1 cellular context compared by ENCODE assay signal in the genomic region with DNA sequence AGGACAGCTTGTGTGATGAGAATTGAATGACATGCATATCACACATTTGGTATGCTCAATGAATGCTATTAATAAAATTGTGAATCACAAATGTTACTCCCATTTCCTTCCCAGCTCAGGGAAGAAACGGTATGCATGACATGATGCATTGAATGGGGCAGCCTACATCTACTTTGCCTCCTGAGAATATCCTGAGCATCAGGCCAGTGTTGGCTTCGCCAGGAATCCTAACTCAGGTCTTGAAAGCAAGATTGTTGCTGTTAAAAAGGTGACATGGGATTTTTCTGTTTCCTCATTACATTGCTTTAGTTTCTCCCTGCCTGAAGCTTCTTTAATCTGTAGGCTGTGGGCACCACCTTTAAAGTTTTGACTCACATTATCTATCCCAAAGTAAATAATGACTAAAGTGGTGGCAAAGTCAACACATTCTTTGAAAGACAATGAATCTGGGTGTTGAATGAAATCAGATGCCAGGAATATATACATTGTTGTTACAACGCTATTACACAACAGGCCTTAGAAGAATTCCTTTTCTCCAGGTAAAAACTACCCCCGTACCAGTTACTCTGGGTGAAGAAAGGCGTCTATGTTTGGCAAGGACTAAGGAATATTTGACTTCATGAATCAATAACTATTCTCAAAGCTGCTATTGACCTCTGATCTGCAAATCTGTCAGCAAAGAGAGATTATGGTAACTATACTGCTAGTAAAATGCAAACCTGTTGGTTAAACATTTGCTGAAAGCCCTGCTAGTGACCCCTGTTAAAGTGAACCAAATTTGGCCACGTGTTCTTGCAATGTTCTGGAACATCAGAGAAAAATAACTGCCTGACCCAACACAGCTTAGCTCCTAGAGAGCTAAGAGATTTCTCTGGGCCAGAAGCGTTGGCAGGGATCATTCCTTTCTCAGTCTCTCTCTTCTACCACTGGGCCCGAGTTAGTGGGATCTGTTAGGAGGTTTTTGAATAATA.
TF ChIP-seq lines count a peak whose summit lies in the region.

No MANE protein-coding gene starts in this region.

TF ChIP-seq in HepG2, 621 proteins besides CTCF, POLR2A, EP300 and RAD21 (continued from another document and continues in another):
- TF ChIP-seq, protein P1, sequence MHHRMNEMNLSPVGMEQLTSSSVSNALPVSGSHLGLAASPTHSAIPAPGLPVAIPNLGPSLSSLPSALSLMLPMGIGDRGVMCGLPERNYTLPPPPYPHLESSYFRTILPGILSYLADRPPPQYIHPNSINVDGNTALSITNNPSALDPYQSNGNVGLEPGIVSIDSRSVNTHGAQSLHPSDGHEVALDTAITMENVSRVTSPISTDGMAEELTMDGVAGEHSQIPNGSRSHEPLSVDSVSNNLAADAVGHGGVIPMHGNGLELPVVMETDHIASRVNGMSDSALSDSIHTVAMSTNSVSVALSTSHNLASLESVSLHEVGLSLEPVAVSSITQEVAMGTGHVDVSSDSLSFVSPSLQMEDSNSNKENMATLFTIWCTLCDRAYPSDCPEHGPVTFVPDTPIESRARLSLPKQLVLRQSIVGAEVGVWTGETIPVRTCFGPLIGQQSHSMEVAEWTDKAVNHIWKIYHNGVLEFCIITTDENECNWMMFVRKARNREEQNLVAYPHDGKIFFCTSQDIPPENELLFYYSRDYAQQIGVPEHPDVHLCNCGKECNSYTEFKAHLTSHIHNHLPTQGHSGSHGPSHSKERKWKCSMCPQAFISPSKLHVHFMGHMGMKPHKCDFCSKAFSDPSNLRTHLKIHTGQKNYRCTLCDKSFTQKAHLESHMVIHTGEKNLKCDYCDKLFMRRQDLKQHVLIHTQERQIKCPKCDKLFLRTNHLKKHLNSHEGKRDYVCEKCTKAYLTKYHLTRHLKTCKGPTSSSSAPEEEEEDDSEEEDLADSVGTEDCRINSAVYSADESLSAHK (CRISPR knock-in tag; IDR thresholded peaks at IDR 0.05; ENCODE audit: borderline replicate concordance), result no peak
- peak; percentile 76; the same call in 1 of the 2 replicates for TF ChIP-seq ZNF510 (CRISPR knock-in tag; IDR thresholded peaks at IDR 0.05; ENCODE audit: low read depth)
- no peak for TF ChIP-seq ZNF674 (CRISPR knock-in tag; IDR thresholded peaks at IDR 0.05; ENCODE audit: low read depth)
- no peak for TF ChIP-seq ZNF30 (CRISPR knock-in tag; IDR thresholded peaks at IDR 0.05)
- TF ChIP-seq ZC3H4 (CRISPR knock-in tag; IDR thresholded peaks at IDR 0.05; ENCODE audit: borderline replicate concordance), result no peak
- peak; percentile 94; the same call in 1 of the 2 replicates for TF ChIP-seq SOX6 (IDR thresholded peaks at IDR 0.05)
- peak; percentile 100 for TF ChIP-seq SOX6 (CRISPR knock-in tag; IDR thresholded peaks at IDR 0.05)
- TF ChIP-seq ONECUT2 (CRISPR knock-in tag; IDR thresholded peaks at IDR 0.05), result peak; percentile 94
- TF ChIP-seq ZNF225 (CRISPR knock-in tag; IDR thresholded peaks at IDR 0.05), result no peak
- TF ChIP-seq TEAD2 (CRISPR knock-in tag; IDR thresholded peaks at IDR 0.05), result no peak
- peak; percentile 76 for TF ChIP-seq MEIS2 (CRISPR knock-in tag; IDR thresholded peaks at IDR 0.05)
- TF ChIP-seq PHF21A (CRISPR knock-in tag; IDR thresholded peaks at IDR 0.05), result peak; percentile 86
- TF ChIP-seq NFATC3 (CRISPR knock-in tag; IDR thresholded peaks at IDR 0.05), result no peak
- no peak for TF ChIP-seq HES4 (CRISPR knock-in tag; IDR thresholded peaks at IDR 0.05; ENCODE audit: borderline replicate concordance)
- 0 out of 2 replicates have a peak, but pooled peaks have one; percentile 69 for TF ChIP-seq ZNF335 (CRISPR knock-in tag; IDR thresholded peaks at IDR 0.05)
- peak; percentile 73; the same call in 1 of the 2 replicates for TF ChIP-seq ZNF34 (CRISPR knock-in tag; IDR thresholded peaks at IDR 0.05; ENCODE audit: borderline replicate concordance)
- TF ChIP-seq DMAP1 (CRISPR knock-in tag; IDR thresholded peaks at IDR 0.05), result peak; percentile 73
- TF ChIP-seq MAFK (conservative IDR thresholded peaks at IDR 0.05 in 1 of 2, IDR thresholded peaks at IDR 0.05 in 1 of 2; ENCODE audit: low read length in 2 of 2), result peak in 1 of 2 experiments; percentile 26; a peak in 1 of 4 replicates
- peak; percentile 73; the same call in 1 of the 2 replicates for TF ChIP-seq JUND (CRISPR knock-in tag; IDR thresholded peaks at IDR 0.05)
- TF ChIP-seq RBM39 (IDR thresholded peaks at IDR 0.05; ENCODE audit: low read depth, low read length, poor library complexity, severe bottlenecking), result no peak
- TF ChIP-seq, protein P2, sequence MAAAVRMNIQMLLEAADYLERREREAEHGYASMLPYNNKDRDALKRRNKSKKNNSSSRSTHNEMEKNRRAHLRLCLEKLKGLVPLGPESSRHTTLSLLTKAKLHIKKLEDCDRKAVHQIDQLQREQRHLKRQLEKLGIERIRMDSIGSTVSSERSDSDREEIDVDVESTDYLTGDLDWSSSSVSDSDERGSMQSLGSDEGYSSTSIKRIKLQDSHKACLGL (CRISPR knock-in tag; IDR thresholded peaks at IDR 0.05), result no peak
- TF ChIP-seq HDAC2 (CRISPR knock-in tag; IDR thresholded peaks at IDR 0.05), result peak; percentile 88
- no peak for TF ChIP-seq ZNF383 (CRISPR knock-in tag; IDR thresholded peaks at IDR 0.05; ENCODE audit: borderline replicate concordance)
- TF ChIP-seq FOXA3 (CRISPR knock-in tag; IDR thresholded peaks at IDR 0.05), result peak; percentile 95
- no peak for TF ChIP-seq ZNF17 (CRISPR knock-in tag; IDR thresholded peaks at IDR 0.05)
- TF ChIP-seq MEF2D (CRISPR knock-in tag; IDR thresholded peaks at IDR 0.05), result peak; percentile 80; the same call in 1 of the 2 replicates
- TF ChIP-seq, protein P3, sequence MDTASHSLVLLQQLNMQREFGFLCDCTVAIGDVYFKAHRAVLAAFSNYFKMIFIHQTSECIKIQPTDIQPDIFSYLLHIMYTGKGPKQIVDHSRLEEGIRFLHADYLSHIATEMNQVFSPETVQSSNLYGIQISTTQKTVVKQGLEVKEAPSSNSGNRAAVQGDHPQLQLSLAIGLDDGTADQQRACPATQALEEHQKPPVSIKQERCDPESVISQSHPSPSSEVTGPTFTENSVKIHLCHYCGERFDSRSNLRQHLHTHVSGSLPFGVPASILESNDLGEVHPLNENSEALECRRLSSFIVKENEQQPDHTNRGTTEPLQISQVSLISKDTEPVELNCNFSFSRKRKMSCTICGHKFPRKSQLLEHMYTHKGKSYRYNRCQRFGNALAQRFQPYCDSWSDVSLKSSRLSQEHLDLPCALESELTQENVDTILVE (CRISPR knock-in tag; IDR thresholded peaks at IDR 0.05), result peak; percentile 24; the same call in 1 of the 2 replicates
- TF ChIP-seq, protein P4, sequence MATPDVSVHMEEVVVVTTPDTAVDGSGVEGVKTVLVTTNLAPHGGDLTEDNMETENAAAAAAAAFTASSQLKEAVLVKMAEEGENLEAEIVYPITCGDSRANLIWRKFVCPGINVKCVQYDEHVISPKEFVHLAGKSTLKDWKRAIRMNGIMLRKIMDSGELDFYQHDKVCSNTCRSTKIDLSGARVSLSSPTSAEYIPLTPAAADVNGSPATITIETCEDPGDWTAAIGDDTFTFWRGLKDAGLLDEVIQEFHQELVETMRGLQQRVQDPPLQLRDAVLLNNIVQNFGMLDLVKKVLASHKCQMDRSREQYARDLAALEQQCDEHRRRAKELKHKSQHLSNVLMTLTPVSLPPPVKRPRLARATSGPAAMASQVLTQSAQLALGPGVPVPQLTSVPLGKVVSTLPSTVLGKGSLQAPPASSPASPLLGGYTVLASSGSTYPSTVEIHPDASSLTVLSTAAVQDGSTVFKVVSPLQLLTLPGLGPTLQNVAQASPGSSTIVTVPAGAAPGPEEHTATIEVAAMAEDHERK (CRISPR knock-in tag; IDR thresholded peaks at IDR 0.05; ENCODE audit: low read depth), result peak; percentile 49; the same call in 1 of the 2 replicates
- TF ChIP-seq, protein P5, sequence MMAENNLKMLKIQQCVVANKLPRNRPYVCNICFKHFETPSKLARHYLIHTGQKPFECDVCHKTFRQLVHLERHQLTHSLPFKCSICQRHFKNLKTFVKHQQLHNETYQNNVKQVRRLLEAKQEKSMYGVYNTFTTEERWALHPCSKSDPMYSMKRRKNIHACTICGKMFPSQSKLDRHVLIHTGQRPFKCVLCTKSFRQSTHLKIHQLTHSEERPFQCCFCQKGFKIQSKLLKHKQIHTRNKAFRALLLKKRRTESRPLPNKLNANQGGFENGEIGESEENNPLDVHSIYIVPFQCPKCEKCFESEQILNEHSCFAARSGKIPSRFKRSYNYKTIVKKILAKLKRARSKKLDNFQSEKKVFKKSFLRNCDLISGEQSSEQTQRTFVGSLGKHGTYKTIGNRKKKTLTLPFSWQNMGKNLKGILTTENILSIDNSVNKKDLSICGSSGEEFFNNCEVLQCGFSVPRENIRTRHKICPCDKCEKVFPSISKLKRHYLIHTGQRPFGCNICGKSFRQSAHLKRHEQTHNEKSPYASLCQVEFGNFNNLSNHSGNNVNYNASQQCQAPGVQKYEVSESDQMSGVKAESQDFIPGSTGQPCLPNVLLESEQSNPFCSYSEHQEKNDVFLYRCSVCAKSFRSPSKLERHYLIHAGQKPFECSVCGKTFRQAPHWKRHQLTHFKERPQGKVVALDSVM (CRISPR knock-in tag; IDR thresholded peaks at IDR 0.05), result peak; percentile 59
- TF ChIP-seq, protein P6, sequence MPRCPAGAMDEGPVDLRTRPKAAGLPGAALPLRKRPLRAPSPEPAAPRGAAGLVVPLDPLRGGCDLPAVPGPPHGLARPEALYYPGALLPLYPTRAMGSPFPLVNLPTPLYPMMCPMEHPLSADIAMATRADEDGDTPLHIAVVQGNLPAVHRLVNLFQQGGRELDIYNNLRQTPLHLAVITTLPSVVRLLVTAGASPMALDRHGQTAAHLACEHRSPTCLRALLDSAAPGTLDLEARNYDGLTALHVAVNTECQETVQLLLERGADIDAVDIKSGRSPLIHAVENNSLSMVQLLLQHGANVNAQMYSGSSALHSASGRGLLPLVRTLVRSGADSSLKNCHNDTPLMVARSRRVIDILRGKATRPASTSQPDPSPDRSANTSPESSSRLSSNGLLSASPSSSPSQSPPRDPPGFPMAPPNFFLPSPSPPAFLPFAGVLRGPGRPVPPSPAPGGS (CRISPR knock-in tag; IDR thresholded peaks at IDR 0.05), result no peak
- TF ChIP-seq KLF9 (CRISPR knock-in tag; IDR thresholded peaks at IDR 0.05; ENCODE audit: low read depth), result 0 out of 2 replicates have a peak, but pooled peaks have one; percentile 25
- TF ChIP-seq ZNF616 (CRISPR knock-in tag; IDR thresholded peaks at IDR 0.05; ENCODE audit: low read depth), result no peak
- no peak for TF ChIP-seq ZNF782 (CRISPR knock-in tag; IDR thresholded peaks at IDR 0.05; ENCODE audit: borderline replicate concordance)
- TF ChIP-seq MIER2 (CRISPR knock-in tag; IDR thresholded peaks at IDR 0.05), result 0 out of 2 replicates have a peak, but pooled peaks have one; percentile 61
- TF ChIP-seq GABPB1 (CRISPR knock-in tag; IDR thresholded peaks at IDR 0.05), result peak; percentile 32; the same call in 1 of the 2 replicates
- TF ChIP-seq ATAD3A (CRISPR knock-in tag; IDR thresholded peaks at IDR 0.05), result no peak
- TF ChIP-seq, protein P7, sequence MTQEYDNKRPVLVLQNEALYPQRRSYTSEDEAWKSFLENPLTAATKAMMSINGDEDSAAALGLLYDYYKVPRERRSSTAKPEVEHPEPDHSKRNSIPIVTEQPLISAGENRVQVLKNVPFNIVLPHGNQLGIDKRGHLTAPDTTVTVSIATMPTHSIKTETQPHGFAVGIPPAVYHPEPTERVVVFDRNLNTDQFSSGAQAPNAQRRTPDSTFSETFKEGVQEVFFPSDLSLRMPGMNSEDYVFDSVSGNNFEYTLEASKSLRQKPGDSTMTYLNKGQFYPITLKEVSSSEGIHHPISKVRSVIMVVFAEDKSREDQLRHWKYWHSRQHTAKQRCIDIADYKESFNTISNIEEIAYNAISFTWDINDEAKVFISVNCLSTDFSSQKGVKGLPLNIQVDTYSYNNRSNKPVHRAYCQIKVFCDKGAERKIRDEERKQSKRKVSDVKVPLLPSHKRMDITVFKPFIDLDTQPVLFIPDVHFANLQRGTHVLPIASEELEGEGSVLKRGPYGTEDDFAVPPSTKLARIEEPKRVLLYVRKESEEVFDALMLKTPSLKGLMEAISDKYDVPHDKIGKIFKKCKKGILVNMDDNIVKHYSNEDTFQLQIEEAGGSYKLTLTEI (CRISPR knock-in tag; conservative IDR thresholded peaks at IDR 0.05), result no peak
- peak; percentile 32; the same call in 1 of the 3 replicates for TF ChIP-seq MXI1 (IDR thresholded peaks at IDR 0.05; ENCODE audit: borderline replicate concordance, low read depth, low read length)
- TF ChIP-seq, protein P8, sequence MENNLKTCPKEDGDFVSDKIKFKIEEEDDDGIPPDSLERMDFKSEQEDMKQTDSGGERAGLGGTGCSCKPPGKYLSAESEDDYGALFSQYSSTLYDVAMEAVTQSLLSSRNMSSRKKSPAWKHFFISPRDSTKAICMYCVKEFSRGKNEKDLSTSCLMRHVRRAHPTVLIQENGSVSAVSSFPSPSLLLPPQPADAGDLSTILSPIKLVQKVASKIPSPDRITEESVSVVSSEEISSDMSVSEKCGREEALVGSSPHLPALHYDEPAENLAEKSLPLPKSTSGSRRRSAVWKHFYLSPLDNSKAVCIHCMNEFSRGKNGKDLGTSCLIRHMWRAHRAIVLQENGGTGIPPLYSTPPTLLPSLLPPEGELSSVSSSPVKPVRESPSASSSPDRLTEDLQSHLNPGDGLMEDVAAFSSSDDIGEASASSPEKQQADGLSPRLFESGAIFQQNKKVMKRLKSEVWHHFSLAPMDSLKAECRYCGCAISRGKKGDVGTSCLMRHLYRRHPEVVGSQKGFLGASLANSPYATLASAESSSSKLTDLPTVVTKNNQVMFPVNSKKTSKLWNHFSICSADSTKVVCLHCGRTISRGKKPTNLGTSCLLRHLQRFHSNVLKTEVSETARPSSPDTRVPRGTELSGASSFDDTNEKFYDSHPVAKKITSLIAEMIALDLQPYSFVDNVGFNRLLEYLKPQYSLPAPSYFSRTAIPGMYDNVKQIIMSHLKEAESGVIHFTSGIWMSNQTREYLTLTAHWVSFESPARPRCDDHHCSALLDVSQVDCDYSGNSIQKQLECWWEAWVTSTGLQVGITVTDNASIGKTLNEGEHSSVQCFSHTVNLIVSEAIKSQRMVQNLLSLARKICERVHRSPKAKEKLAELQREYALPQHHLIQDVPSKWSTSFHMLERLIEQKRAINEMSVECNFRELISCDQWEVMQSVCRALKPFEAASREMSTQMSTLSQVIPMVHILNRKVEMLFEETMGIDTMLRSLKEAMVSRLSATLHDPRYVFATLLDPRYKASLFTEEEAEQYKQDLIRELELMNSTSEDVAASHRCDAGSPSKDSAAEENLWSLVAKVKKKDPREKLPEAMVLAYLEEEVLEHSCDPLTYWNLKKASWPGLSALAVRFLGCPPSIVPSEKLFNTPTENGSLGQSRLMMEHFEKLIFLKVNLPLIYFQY (CRISPR knock-in tag; IDR thresholded peaks at IDR 0.05; ENCODE audit: borderline replicate concordance), result peak; percentile 89; the same call in 1 of the 2 replicates
- no peak for TF ChIP-seq ZBTB7A (CRISPR knock-in tag; IDR thresholded peaks at IDR 0.05)
- peak; percentile 91 for TF ChIP-seq ARNTL (CRISPR knock-in tag; IDR thresholded peaks at IDR 0.05)
